In genomic region chr1:176504848-176505553, GRCh38 we compare ENCODE assay signal across 25 cellular contexts. TPM values are rescaled to one million over a fixed set of nuclear protein-coding genes. Genes with fewer than 3 reads are reported as not detected.
DNase-seq lines count a peak whose midpoint lies in the region; ATAC-seq, FAIRE-seq and TF ChIP-seq lines count a peak whose summit lies in the region.
"Had no signal": no experiment of that assay in that cellular context is flagged by ENCODE, and none has a peak within 500 bp of the region (broad histone marks: within the 10 kb centered on the region; RNA-seq: fewer than 3 reads in every experiment).

No MANE protein-coding gene starts in this region.

- no peaks in the 10 kb centered on the region for H3K79me2 ChIP-seq in DND-41 (ENCODE audit: insufficient read depth, low read length)

- H3K9me3 ChIP-seq in DND-41 (ENCODE audit: insufficient read depth, low read length, severe bottlenecking) (no peaks in the 10 kb centered on the region), right lobe of liver (no peaks in the 10 kb centered on the region)
- H3K9me3 ChIP-seq: BE2C, BLaER1 had no signal

- H4K20me1 ChIP-seq in DND-41 (ENCODE audit: insufficient read depth, low read length): no peaks in the 10 kb centered on the region
- H4K20me1 ChIP-seq: BLaER1 had no signal

- peak; percentile 53 for FAIRE-seq in D721Med (lab: Jason Lieb, UNC)
- FAIRE-seq: A204.1, GM12878, GM12892, GM18507, GM19239 had no signal

- H3K4me1 ChIP-seq in DND-41 (ENCODE audit: insufficient read depth, low read length) (peaks cover 5% of the 10 kb centered on the region; the same call in 1 of the 2 replicates), right lobe of liver (peaks cover 0 to 19% (median 9%) of the 10 kb centered on the region in 4 donors)
- H3K4me1 ChIP-seq: BE2C, BLaER1 had no signal

- H3K36me3 ChIP-seq in DND-41 (ENCODE audit: insufficient read depth, low read length) (no peaks in the 10 kb centered on the region), right lobe of liver (no peaks in the 10 kb centered on the region)
- H3K36me3 ChIP-seq: BE2C, BLaER1 had no signal

- 24% methylated on average over 5 of the region's 5 CpGs for WGBS in right lobe of liver (ENCODE audit: insufficient coverage, low coverage, low lambda C conversion rate, missing lambda C conversion rate)

- no peak overlapping the region for H3K27ac Mint-ChIP-seq in natural killer cell treated with Interleukin-12 subunit alpha and Interleukin-12 subunit beta and Interleukin-15 and Interleukin-18, amount 100 ng/mL, for 72 hours
- H3K27ac Mint-ChIP-seq: CD14-positive monocyte; CD4-positive, alpha-beta memory T cell; CD4-positive, CD25-positive, alpha-beta regulatory T cell; CD8-positive, alpha-beta memory T cell had no signal

- H3K27ac ChIP-seq in DND-41 (ENCODE audit: low read length) (no peak overlapping the region), right lobe of liver (peak overlapping the region in 2 of 3 donors; percentile 52 to 64)
- H3K27ac ChIP-seq: BLaER1 had no signal

- H3K36me3 Mint-ChIP-seq in natural killer cell treated with Interleukin-12 subunit alpha and Interleukin-12 subunit beta and Interleukin-15 and Interleukin-18, amount 100 ng/mL, for 72 hours: no peaks in the 10 kb centered on the region
- H3K36me3 Mint-ChIP-seq: CD14-positive monocyte; CD4-positive, alpha-beta memory T cell; CD4-positive, CD25-positive, alpha-beta regulatory T cell; CD8-positive, alpha-beta memory T cell had no signal

- TF ChIP-seq POLR2A in right lobe of liver (IDR thresholded peaks at IDR 0.05): no peak

- intact Hi-C loops in right lobe of liver (cut with DNase I): no loop called here

- no peak for ATAC-seq in DND-41 (ENCODE audit: insufficient read depth, low read depth)
- ATAC-seq in right lobe of liver: peak; percentile 88 to 98 (median 91)
- ATAC-seq in GM18858 (IDR thresholded peaks at IDR 0.05; ENCODE audit: unreplicated experiment): no peak
- ATAC-seq in natural killer cell treated with Interleukin-12 subunit alpha and Interleukin-12 subunit beta and Interleukin-15 and Interleukin-18, amount 100 ng/mL, for 72 hours: no peak
- ATAC-seq: GM12878 had no signal

- H3K27me3 ChIP-seq in DND-41 (ENCODE audit: insufficient read depth, low read length, poor library complexity) (no peaks in the 10 kb centered on the region), right lobe of liver (no peaks in the 10 kb centered on the region)
- H3K27me3 ChIP-seq: BE2C, BLaER1 had no signal

- no peak for DNase-seq in D721Med (ENCODE audit: insufficient read length, low spot score)
- DNase-seq in DND-41: no peak
- no peak for DNase-seq in right lobe of liver
- DNase-seq in natural killer cell treated with Interleukin-12 subunit alpha and Interleukin-12 subunit beta and Interleukin-15 and Interleukin-18, amount 100 ng/mL, for 72 hours (ENCODE audit: low spot score): no peak
- DNase-seq: 8988T; ACHN; BE2C; C1 segment of cervical spinal cord; CD4-positive, alpha-beta memory T cell; CD4-positive, CD25-positive, alpha-beta regulatory T cell; CD8-positive, alpha-beta memory T cell; COR-L47; DMS79 treated with DMSO at 0.1 percent for 48 hours; EL; GDM1 had no signal

- no peak for TF ChIP-seq CTCF in D721Med (IDR thresholded peaks at IDR 0.05; ENCODE audit: insufficient read depth, missing control alignments)
- no peak for TF ChIP-seq CTCF in DND-41 (IDR thresholded peaks at IDR 0.05; ENCODE audit: borderline replicate concordance, extremely low read depth, low read length, poor library complexity, severe bottlenecking)
- no peak for TF ChIP-seq CTCF in right lobe of liver (IDR thresholded peaks at IDR 0.05)

- H3K4me3 ChIP-seq in DND-41 (ENCODE audit: low read depth in 1 of 2, low read length in 2 of 2) (no peak overlapping the region), right lobe of liver (no peak overlapping the region)
- H3K4me3 ChIP-seq: BLaER1, GM12878 had no signal

- 0 out of 2 replicates have a peak overlapping the region, but pooled peaks have one; percentile 23 for H2AFZ ChIP-seq in DND-41 (ENCODE audit: low read depth, low read length)

- no peak overlapping the region for H3K4me3 Mint-ChIP-seq in natural killer cell treated with Interleukin-12 subunit alpha and Interleukin-12 subunit beta and Interleukin-15 and Interleukin-18, amount 100 ng/mL, for 72 hours
- H3K4me3 Mint-ChIP-seq: CD14-positive monocyte; CD4-positive, alpha-beta memory T cell; CD4-positive, CD25-positive, alpha-beta regulatory T cell; CD8-positive, alpha-beta memory T cell had no signal

- H3K27me3 Mint-ChIP-seq in natural killer cell treated with Interleukin-12 subunit alpha and Interleukin-12 subunit beta and Interleukin-15 and Interleukin-18, amount 100 ng/mL, for 72 hours: no peaks in the 10 kb centered on the region
- H3K27me3 Mint-ChIP-seq: CD4-positive, CD25-positive, alpha-beta regulatory T cell had no signal

- no peak overlapping the region for H3K9ac ChIP-seq in DND-41 (ENCODE audit: low read depth, low read length)
- H3K9ac ChIP-seq: BLaER1 had no signal

- peaks cover 3% of the 10 kb centered on the region for H3K9me3 Mint-ChIP-seq in natural killer cell treated with Interleukin-12 subunit alpha and Interleukin-12 subunit beta and Interleukin-15 and Interleukin-18, amount 100 ng/mL, for 72 hours

- H3K4me2 ChIP-seq in DND-41 (ENCODE audit: insufficient read depth, low read length): no peak overlapping the region
- H3K4me2 ChIP-seq: BLaER1 had no signal

- H3K4me1 Mint-ChIP-seq in natural killer cell treated with Interleukin-12 subunit alpha and Interleukin-12 subunit beta and Interleukin-15 and Interleukin-18, amount 100 ng/mL, for 72 hours (ENCODE audit: low read depth in 2 of 2): no peaks in the 10 kb centered on the region
- H3K4me1 Mint-ChIP-seq: CD14-positive monocyte; CD4-positive, alpha-beta memory T cell; CD4-positive, CD25-positive, alpha-beta regulatory T cell; CD8-positive, alpha-beta memory T cell had no signal

RNA-seq across cellular contexts. Expression of gene PAPPA2, which starts 42.0 kb away (rescaled TPM):
- total RNA-seq in right lobe of liver: 10 to 100 TPM in 1 of 6 experiments, 1 to 10 TPM in 3, under 1 TPM in 2; 0.53 to 14.8 (median 2.9) TPM
- total RNA-seq in natural killer cell treated with Interleukin-12 subunit alpha and Interleukin-12 subunit beta and Interleukin-15 and Interleukin-18, amount 100 ng/mL, for 72 hours: under 1 TPM in 1 of 2 donors, not detected in 1; 0.10 TPM
- total RNA-seq: CD4-positive, alpha-beta memory T cell; Daoy; G401; GM12878 had no signal

Comparison
In these comparisons a context has a peak if more than half of its experiments do, and no peak if none do; other contexts are left out.
1. ATAC-seq: peak in right lobe of liver (4 of 4); none in DND-41 (single experiment), GM18858 (single experiment) and natural killer cell treated with Interleukin-12 subunit alpha and Interleukin-12 subunit beta and Interleukin-15 and Interleukin-18, amount 100 ng/mL, for 72 hours (0 of 2).